Comparison of ENCODE assay signal across 12 cellular contexts in genomic region chr2:46386763-46387162, GRCh38.
DNase-seq lines count a peak whose midpoint lies in the region; ATAC-seq, FAIRE-seq and TF ChIP-seq lines count a peak whose summit lies in the region.
"Had no signal": no experiment of that assay in that cellular context is flagged by ENCODE, and none has a peak within 500 bp of the region (broad histone marks: within the 10 kb centered on the region; RNA-seq: fewer than 3 reads in every experiment).

No MANE protein-coding gene starts in this region.

- no peak overlapping the region for H3K18ac ChIP-seq in trophoblast cell (ENCODE audit: low read length)

- 0 out of 2 replicates have a peak, but pooled peaks cover 11% of the 10 kb centered on the region for H3F3A ChIP-seq in GM23248 (ENCODE audit: insufficient read depth)

- intact Hi-C loops in mammary epithelial cell (cut with micrococcal nuclease) = loop anchor here (1.0 to 10.0 kb wide), 2 partner anchors 75 to 258 kb away; no protein-coding TSS in a partner anchor
- intact Hi-C loops in posterior cingulate gyrus (cut with DNase I) = no loop called here

- H3K4me3 ChIP-seq in A549 (no peak overlapping the region), GM23248 (no peak overlapping the region), mammary epithelial cell (replicated peaks in 1 of 3; ENCODE audit: insufficient read depth in 1 of 3, low read depth in 2 of 3, low read length in 3 of 3) (no peak overlapping the region), trophoblast cell (ENCODE audit: low read depth, low read length) (no peak overlapping the region)

- peak; percentile 7 for FAIRE-seq in A549 (lab: Jason Lieb, UNC)

- no peak for TF ChIP-seq EP300 in A549 (IDR thresholded peaks at IDR 0.05)

- no peak for TF ChIP-seq POLR2A in A549 (IDR thresholded peaks at IDR 0.05; ENCODE audit: low read length)

- H2BK12ac ChIP-seq in trophoblast cell (ENCODE audit: low read length) = no peak overlapping the region

- H3K36me3 ChIP-seq in GM23248 (ENCODE audit: low read depth) = peaks cover 19% of the 10 kb centered on the region; the same call in 1 of the 2 replicates
- peaks cover 3% of the 10 kb centered on the region for H3K36me3 ChIP-seq in mammary epithelial cell (ENCODE audit: insufficient read depth, low read length)
- peaks cover 48 to 60% of the 10 kb centered on the region in 2 experiments for H3K36me3 ChIP-seq in trophoblast cell (ENCODE audit: control insufficient read depth in 1 of 2, insufficient read depth in 2 of 2, low read length in 2 of 2)

- ATAC-seq in A549 = no peak

- H2BK5ac ChIP-seq in trophoblast cell (ENCODE audit: low read depth, low read length, poor library complexity) = no peak overlapping the region

- H2AK5ac ChIP-seq in trophoblast cell (ENCODE audit: low read length) = no peak overlapping the region

- no peak overlapping the region for H4K12ac ChIP-seq in trophoblast cell (ENCODE audit: low read depth, low read length)

- H3K4me2 ChIP-seq in A549 = peak overlapping the region; percentile 52; the same call in 2 of the 3 replicates
- H3K4me2 ChIP-seq in GM23248 (ENCODE audit: unreplicated experiment) = no peak overlapping the region
- no peak overlapping the region for H3K4me2 ChIP-seq in mammary epithelial cell (ENCODE audit: insufficient read depth, low read depth, low read length)
- no peak overlapping the region for H3K4me2 ChIP-seq in trophoblast cell (ENCODE audit: low read length)

- CTCF ChIA-PET in A549 (lab: Yijun Ruan, JAX) (interaction anchor here (0.6 to 3.1 kb wide), 11 partner anchors 8 to 393 kb away, joined by 3 to 15 read pairs (median 4); no protein-coding TSS in a partner anchor), mammary epithelial cell (lab: Charles Lee; ENCODE audit: low non-redundant PET) (interaction anchor here (0.6 kb wide), 1 partner anchor 11 kb away, joined by 3 read pairs; no protein-coding TSS in a partner anchor)

- H3K23ac ChIP-seq in trophoblast cell (ENCODE audit: low read length) = no peak overlapping the region

- no peak overlapping the region for H4K91ac ChIP-seq in trophoblast cell (ENCODE audit: low read depth, low read length)

- POLR2A ChIA-PET in A549 (lab: Yijun Ruan, JAX) = interaction anchor here (1.2 kb wide), 1 partner anchor 21 kb away, joined by 3 read pairs; no protein-coding TSS in a partner anchor

- H3K27me3 ChIP-seq in GM23248 (replicated peaks; ENCODE audit: insufficient read depth) (no peaks in the 10 kb centered on the region), mammary epithelial cell (ENCODE audit: insufficient read depth, low read length) (no peaks in the 10 kb centered on the region), trophoblast cell (ENCODE audit: insufficient read depth, low read length) (no peaks in the 10 kb centered on the region)

- no peak overlapping the region for H2AFZ ChIP-seq in GM23248
- H2AFZ ChIP-seq in mammary epithelial cell (ENCODE audit: low read depth, low read length) = no peak overlapping the region
- no peak overlapping the region for H2AFZ ChIP-seq in trophoblast cell (ENCODE audit: insufficient read depth, low read length, poor library complexity)

- DNase-seq in A549 (ENCODE audit: low read depth in 1 of 2, low spot score in 1 of 2) (no peak), GM23248 (no peak), mammary epithelial cell (no peak), trophoblast cell (peak in 1 of 2 donors; percentile 74), T-helper 1 cell (no peak), posterior cingulate gyrus (no peak), amniotic stem cell (lab: John Stamatoyannopoulos, UW) (no peak)
- DNase-seq: C1 segment of cervical spinal cord, Kasumi-1, NCI-H1436, NCI-H2081, NCI-H510A treated with DMSO at 0.1 percent for 48 hours had no signal

- no peak overlapping the region for H3K14ac ChIP-seq in trophoblast cell (ENCODE audit: low read length)

- no peak overlapping the region for H4K8ac ChIP-seq in trophoblast cell (ENCODE audit: low read depth, low read length)

- H3K9me3 ChIP-seq in A549 = no peaks in the 10 kb centered on the region
- no peaks in the 10 kb centered on the region for H3K9me3 ChIP-seq in GM23248 (ENCODE audit: low read depth)
- H3K9me3 ChIP-seq in mammary epithelial cell (replicated peaks; ENCODE audit: insufficient read depth, low read length) = no peaks in the 10 kb centered on the region
- no peaks in the 10 kb centered on the region for H3K9me3 ChIP-seq in trophoblast cell (ENCODE audit: insufficient read depth, low read depth, low read length)

- peaks cover 12% of the 10 kb centered on the region for H3K79me1 ChIP-seq in trophoblast cell (ENCODE audit: low read length)

- H4K20me1 ChIP-seq in GM23248 (ENCODE audit: insufficient read depth) (no peaks in the 10 kb centered on the region), mammary epithelial cell (ENCODE audit: insufficient read depth, low read length) (no peaks in the 10 kb centered on the region)

- H3K27ac ChIP-seq in A549 (peak overlapping the region; percentile 71 to 85), GM23248 (peak overlapping the region; percentile 60), mammary epithelial cell (ENCODE audit: insufficient read depth, low read depth, low read length) (peak overlapping the region; percentile 30), trophoblast cell (ENCODE audit: low read depth, low read length) (peak overlapping the region; percentile 22)

- 83% methylated on average over 5 of the region's 5 CpGs for whole genome bisulfite sequencing in A549 (ENCODE audit: missing lambda C conversion rate)
- WGBS in GM23248 (ENCODE audit: low coverage in 1 of 2, low lambda C conversion rate in 2 of 2, missing lambda C conversion rate in 2 of 2), 2 experiments = 78 to 79% methylated on average over 5 of the region's 5 CpGs
- WGBS in mammary epithelial cell (ENCODE audit: low coverage, missing lambda C conversion rate) = 96% methylated on average over 5 of the region's 5 CpGs
- WGBS in trophoblast cell (ENCODE audit: extremely low coverage, insufficient coverage, insufficient read length) = no CpG with 5 or more reads among the region's 5 CpGs

- H3K79me2 ChIP-seq in GM23248 (ENCODE audit: insufficient read depth) (no peaks in the 10 kb centered on the region), mammary epithelial cell (ENCODE audit: insufficient read depth, low read length) (no peaks in the 10 kb centered on the region), trophoblast cell (ENCODE audit: control insufficient read depth, insufficient read depth, low read length, poor library complexity) (peaks cover 2% of the 10 kb centered on the region)

- TF ChIP-seq RAD21 in A549 (conservative IDR thresholded peaks at IDR 0.05 in 1 of 2, IDR thresholded peaks at IDR 0.05 in 1 of 2) = no peak

- TF ChIP-seq CTCF in A549 (IDR thresholded peaks at IDR 0.05) (no peak), mammary epithelial cell (conservative IDR thresholded peaks at IDR 0.05 in 1 of 2, IDR thresholded peaks at IDR 0.05 in 1 of 2; ENCODE audit: extremely low read depth in 1 of 2, insufficient read depth in 1 of 2, low read depth in 1 of 2, low read length in 2 of 2) (no peak)

- no TSS peak for BruUV-seq in mammary epithelial cell (replicated peaks; lab: Mats Ljungman, UMichigan)

- H3K9ac ChIP-seq in GM23248 = 0 out of 2 replicates have a peak overlapping the region, but pooled peaks have one; percentile 22
- no peak overlapping the region for H3K9ac ChIP-seq in mammary epithelial cell (ENCODE audit: insufficient read depth, low read length)
- no peak overlapping the region for H3K9ac ChIP-seq in trophoblast cell (ENCODE audit: low read length)

- peaks cover 20% of the 10 kb centered on the region for H3K4me1 ChIP-seq in A549
- H3K4me1 ChIP-seq in GM23248 (ENCODE audit: insufficient read depth) = peaks cover 17% of the 10 kb centered on the region
- H3K4me1 ChIP-seq in mammary epithelial cell (ENCODE audit: insufficient read depth, low read length) = peaks cover 37% of the 10 kb centered on the region
- H3K4me1 ChIP-seq in trophoblast cell (ENCODE audit: control insufficient read depth in 1 of 2, insufficient read depth in 2 of 2, low read length in 2 of 2) = peaks cover 10 to 25% of the 10 kb centered on the region in 2 experiments

- no peaks in the 10 kb centered on the region for H3K9me2 ChIP-seq in GM23248 (ENCODE audit: insufficient read depth)

- no peak overlapping the region for H3K4ac ChIP-seq in trophoblast cell (ENCODE audit: low read depth, low read length)

- in situ Hi-C loops in GM23248 (cut with MboI) = no loop called here
- in situ Hi-C loops in mammary epithelial cell (cut with MboI; ENCODE audit: low sequenced_read_pairs in 2 of 2) = no loop called here

- H2BK120ac ChIP-seq in trophoblast cell (ENCODE audit: insufficient read depth, low read length, poor library complexity) = no peak overlapping the region

- dilution Hi-C loops in mammary epithelial cell (cut with HindIII; ENCODE audit: low sequenced_read_pairs) = loop anchor here (10.0 kb wide), 2 partner anchors 218 to 382 kb away; no protein-coding TSS in a partner anchor

TF ChIP-seq in A549, 52 proteins besides CTCF, POLR2A, EP300 and RAD21:
- TF ChIP-seq JUN (IDR thresholded peaks at IDR 0.05) (0 out of 5 replicates have a peak, but pooled peaks of 1 of the 2 experiments have one; percentile 1), TFCP2L1 (CRISPR knock-in tag; IDR thresholded peaks at IDR 0.05) (no peak)
TF ChIP-seq in A549: peak in this region for 1.

Comparison
In these comparisons a context has a peak if more than half of its experiments do, and no peak if none do; other contexts are left out.
1. H3K27ac ChIP-seq: peak in every context shown above with its lines; median percentile 78 in A549; 60 in GM23248; 30 in mammary epithelial cell; 22 in trophoblast cell.